ENCODE assay signal across 1 cellular context in genomic region chr16:2459647-2460390, GRCh38.
TF ChIP-seq lines count a peak whose summit lies in the region.

Gene TEDC2 (plus strand): TSS chr16:2460109. CDS start chr16:2460145, 36 bp downstream.

TF ChIP-seq in HepG2, 621 proteins besides CTCF, POLR2A, EP300 and RAD21 (continued from another document and continues in another):
- peak; percentile 88 for TF ChIP-seq ZNF687 (CRISPR knock-in tag; IDR thresholded peaks at IDR 0.05)
- peak in 1 of 2 experiments; percentile 37; a peak in 1 of 4 replicates for TF ChIP-seq KLF16 (CRISPR knock-in tag; IDR thresholded peaks at IDR 0.05)
- 0 out of 2 replicates have a peak, but pooled peaks have one; percentile 58 for TF ChIP-seq ZSCAN31 (CRISPR knock-in tag; IDR thresholded peaks at IDR 0.05; ENCODE audit: low read depth)
- peak; percentile 15; the same call in 1 of the 2 replicates for TF ChIP-seq PAXIP1 (CRISPR knock-in tag; conservative IDR thresholded peaks at IDR 0.05)
- TF ChIP-seq IRX3 (CRISPR knock-in tag; IDR thresholded peaks at IDR 0.05; ENCODE audit: borderline replicate concordance, low read depth), result peak; percentile 55; the same call in 1 of the 2 replicates
- TF ChIP-seq BORCS8-MEF2B (CRISPR knock-in tag; IDR thresholded peaks at IDR 0.05), result peak; percentile 57
- 0 out of 2 replicates have a peak, but pooled peaks have one; percentile 15 for TF ChIP-seq ZBTB43 (CRISPR knock-in tag; conservative IDR thresholded peaks at IDR 0.05)
- no peak for TF ChIP-seq ZNF292 (CRISPR knock-in tag; IDR thresholded peaks at IDR 0.05; ENCODE audit: borderline replicate concordance, low read depth)
- TF ChIP-seq ZNF235 (CRISPR knock-in tag; IDR thresholded peaks at IDR 0.05; ENCODE audit: borderline replicate concordance), result no peak
- no peak for TF ChIP-seq SMAD1 (CRISPR knock-in tag; IDR thresholded peaks at IDR 0.05; ENCODE audit: borderline replicate concordance, low read depth)
- TF ChIP-seq ZBTB38 (CRISPR knock-in tag; IDR thresholded peaks at IDR 0.05), result peak; percentile 16; the same call in 1 of the 2 replicates
- no peak for TF ChIP-seq REPIN1 (CRISPR knock-in tag; IDR thresholded peaks at IDR 0.05; ENCODE audit: borderline replicate concordance, low read depth)
- no peak for TF ChIP-seq NR1H2 (CRISPR knock-in tag; IDR thresholded peaks at IDR 0.05; ENCODE audit: borderline replicate concordance, low read depth)
- no peak for TF ChIP-seq PHF8 (CRISPR knock-in tag; IDR thresholded peaks at IDR 0.05)
- TF ChIP-seq ZNF761 (CRISPR knock-in tag; conservative IDR thresholded peaks at IDR 0.05), result peak; percentile 39; the same call in 1 of the 2 replicates
- TF ChIP-seq AGO1 (IDR thresholded peaks at IDR 0.05; ENCODE audit: low read depth, low read length, poor library complexity, severe bottlenecking), result peak; percentile 96
- TF ChIP-seq REST (IDR thresholded peaks at IDR 0.05; ENCODE audit: borderline replicate concordance in 1 of 2, low read depth in 1 of 2, low read length in 2 of 2), result peak; percentile 40 to 83
- TF ChIP-seq POLR2AphosphoS5 (IDR thresholded peaks at IDR 0.05; ENCODE audit: low read depth, low read length), result 0 out of 2 replicates have a peak, but pooled peaks have one; percentile 37
- TF ChIP-seq ZNF20 (CRISPR knock-in tag; IDR thresholded peaks at IDR 0.05), result no peak
- no peak for TF ChIP-seq HMGA1 (CRISPR knock-in tag; conservative IDR thresholded peaks at IDR 0.05)
- no peak for TF ChIP-seq ZNF569 (CRISPR knock-in tag; IDR thresholded peaks at IDR 0.05; ENCODE audit: borderline replicate concordance)
- TF ChIP-seq YY1 (IDR thresholded peaks at IDR 0.05; ENCODE audit: insufficient read depth, insufficient replicate concordance, low read depth, low read length), result peak; percentile 50
- no peak for TF ChIP-seq TCF7L2 (IDR thresholded peaks at IDR 0.05; ENCODE audit: low read depth, low read length)
- TF ChIP-seq KDM3A (CRISPR knock-in tag; IDR thresholded peaks at IDR 0.05; ENCODE audit: low read depth), result no peak
- no peak for TF ChIP-seq MTA3 (CRISPR knock-in tag; IDR thresholded peaks at IDR 0.05)
- peak; percentile 62; the same call in 1 of the 2 replicates for TF ChIP-seq ZNF574 (CRISPR knock-in tag; IDR thresholded peaks at IDR 0.05)
- peak; percentile 38; the same call in 1 of the 2 replicates for TF ChIP-seq ZNF792 (CRISPR knock-in tag; IDR thresholded peaks at IDR 0.05)
- TF ChIP-seq ZNF576 (CRISPR knock-in tag; IDR thresholded peaks at IDR 0.05), result no peak
- 0 out of 2 replicates have a peak, but pooled peaks have one; percentile 16 for TF ChIP-seq ZNF605 (CRISPR knock-in tag; IDR thresholded peaks at IDR 0.05)
- no peak; the same call in 1 of the 2 replicates for TF ChIP-seq ZBTB21 (CRISPR knock-in tag; IDR thresholded peaks at IDR 0.05)
- TF ChIP-seq HES4 (CRISPR knock-in tag; IDR thresholded peaks at IDR 0.05; ENCODE audit: borderline replicate concordance), result 0 out of 2 replicates have a peak, but pooled peaks have one; percentile 37
- no peak for TF ChIP-seq NPAS2 (CRISPR knock-in tag; IDR thresholded peaks at IDR 0.05; ENCODE audit: borderline replicate concordance)
- peak; percentile 99 for TF ChIP-seq SIN3A (IDR thresholded peaks at IDR 0.05; ENCODE audit: borderline replicate concordance, low read depth, low read length)
- TF ChIP-seq RBAK (CRISPR knock-in tag; IDR thresholded peaks at IDR 0.05), result no peak
- no peak for TF ChIP-seq ZMAT3 (CRISPR knock-in tag; conservative IDR thresholded peaks at IDR 0.05)
- peak; percentile 43; the same call in 1 of the 2 replicates for TF ChIP-seq HNF4A (CRISPR knock-in tag; IDR thresholded peaks at IDR 0.05)
- TF ChIP-seq HMG20B (CRISPR knock-in tag; conservative IDR thresholded peaks at IDR 0.05), result no peak
- TF ChIP-seq MXI1 (IDR thresholded peaks at IDR 0.05; ENCODE audit: borderline replicate concordance, low read depth, low read length), result peak; percentile 98
- no peak for TF ChIP-seq SP1 (IDR thresholded peaks at IDR 0.05)
- peak; percentile 93 for TF ChIP-seq SP1 (CRISPR knock-in tag; IDR thresholded peaks at IDR 0.05)
- TF ChIP-seq IKZF1 (IDR thresholded peaks at IDR 0.05), result no peak
- TF ChIP-seq ZNF800 (CRISPR knock-in tag; IDR thresholded peaks at IDR 0.05), result 0 out of 2 replicates have a peak, but pooled peaks have one; percentile 27
- TF ChIP-seq ADNP (CRISPR knock-in tag; IDR thresholded peaks at IDR 0.05), result no peak
- TF ChIP-seq ZNF260 (CRISPR knock-in tag; IDR thresholded peaks at IDR 0.05; ENCODE audit: borderline replicate concordance, low read depth), result no peak
- no peak for TF ChIP-seq ZMYM3 (CRISPR knock-in tag; IDR thresholded peaks at IDR 0.05)
